ENCODE assay signal across 5 cellular contexts in the genomic region with DNA sequence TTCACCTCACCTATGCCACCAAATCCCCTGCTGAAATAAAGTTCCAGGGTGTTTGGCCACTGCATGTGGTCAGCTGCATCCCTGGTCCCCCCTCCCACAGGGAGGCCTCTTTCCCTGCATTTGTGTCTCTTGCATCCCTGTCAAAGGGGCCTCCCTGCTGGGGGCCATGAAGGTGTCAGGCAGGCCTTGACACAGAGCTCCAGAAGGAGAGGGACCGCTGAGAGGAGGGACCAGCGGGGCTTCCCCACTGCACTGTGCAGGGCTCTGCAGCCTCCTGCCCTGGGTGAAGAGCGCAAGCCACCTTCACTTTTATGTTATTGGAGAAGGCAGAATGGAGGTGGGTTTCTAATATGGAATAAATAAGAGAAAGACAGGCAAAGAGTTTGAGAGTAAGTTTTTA.
"Had no signal": no experiment of that assay in that cellular context is flagged by ENCODE, and none has a peak within 500 bp of the region (broad histone marks: within the 10 kb centered on the region; RNA-seq: fewer than 3 reads in every experiment).

No MANE protein-coding gene starts in this region.

- H3K27ac Mint-ChIP-seq: H9 had no signal

- H3K4me3 ChIP-seq: GM23248, K562 had no signal

- H3K9ac ChIP-seq: GM23248 had no signal

- H2AFZ ChIP-seq: GM23248 had no signal

- ATAC-seq: K562 had no signal

- H3K4me3 Mint-ChIP-seq: H9 had no signal

- H3K27ac ChIP-seq: GM23248 had no signal

- H3K4me1 Mint-ChIP-seq: H9 had no signal

- DNase-seq: GM23248, H9, HCEC 1CT, IMR-90 had no signal
